ENCODE assay signal across 2 cellular contexts in the genomic region with DNA sequence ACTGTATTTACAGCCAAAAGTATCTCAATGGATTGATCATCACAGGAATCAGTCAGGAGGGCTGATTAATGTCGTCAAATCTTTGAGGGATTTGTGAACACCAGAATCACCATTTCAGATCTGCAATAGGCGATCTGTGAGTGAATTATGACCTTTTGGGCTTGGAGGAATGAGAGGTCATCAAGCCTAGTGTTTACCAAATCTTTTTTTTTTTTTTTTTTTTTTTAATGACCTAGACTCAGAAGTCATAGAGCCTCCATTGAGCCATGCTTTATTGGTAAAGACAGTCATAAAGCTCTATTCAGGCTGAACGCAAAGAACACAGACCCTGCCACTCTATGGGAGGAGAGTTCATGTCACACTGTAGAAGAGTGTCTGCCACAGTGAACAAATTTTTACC.
TF ChIP-seq lines count a peak whose summit lies in the region.

No MANE protein-coding gene starts in this region.

TF ChIP-seq in IMR-90, 13 proteins besides CTCF, POLR2A, EP300 and RAD21 (continued from another document):
- TF ChIP-seq SMC3 (IDR thresholded peaks at IDR 0.05; ENCODE audit: low read depth, low read length) (no peak), FOS (IDR thresholded peaks at IDR 0.05; ENCODE audit: low read depth, low read length) (no peak), CHD1 (IDR thresholded peaks at IDR 0.05; ENCODE audit: low read depth, low read length) (no peak)
- TF ChIP-seq, protein P1, sequence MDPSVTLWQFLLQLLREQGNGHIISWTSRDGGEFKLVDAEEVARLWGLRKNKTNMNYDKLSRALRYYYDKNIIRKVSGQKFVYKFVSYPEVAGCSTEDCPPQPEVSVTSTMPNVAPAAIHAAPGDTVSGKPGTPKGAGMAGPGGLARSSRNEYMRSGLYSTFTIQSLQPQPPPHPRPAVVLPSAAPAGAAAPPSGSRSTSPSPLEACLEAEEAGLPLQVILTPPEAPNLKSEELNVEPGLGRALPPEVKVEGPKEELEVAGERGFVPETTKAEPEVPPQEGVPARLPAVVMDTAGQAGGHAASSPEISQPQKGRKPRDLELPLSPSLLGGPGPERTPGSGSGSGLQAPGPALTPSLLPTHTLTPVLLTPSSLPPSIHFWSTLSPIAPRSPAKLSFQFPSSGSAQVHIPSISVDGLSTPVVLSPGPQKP (IDR thresholded peaks at IDR 0.05; ENCODE audit: borderline replicate concordance, low read depth, low read length) = no peak

TF ChIP-seq in HepG2, 621 proteins besides CTCF, POLR2A, EP300 and RAD21 (continued from another document):
- TF ChIP-seq, protein P2, sequence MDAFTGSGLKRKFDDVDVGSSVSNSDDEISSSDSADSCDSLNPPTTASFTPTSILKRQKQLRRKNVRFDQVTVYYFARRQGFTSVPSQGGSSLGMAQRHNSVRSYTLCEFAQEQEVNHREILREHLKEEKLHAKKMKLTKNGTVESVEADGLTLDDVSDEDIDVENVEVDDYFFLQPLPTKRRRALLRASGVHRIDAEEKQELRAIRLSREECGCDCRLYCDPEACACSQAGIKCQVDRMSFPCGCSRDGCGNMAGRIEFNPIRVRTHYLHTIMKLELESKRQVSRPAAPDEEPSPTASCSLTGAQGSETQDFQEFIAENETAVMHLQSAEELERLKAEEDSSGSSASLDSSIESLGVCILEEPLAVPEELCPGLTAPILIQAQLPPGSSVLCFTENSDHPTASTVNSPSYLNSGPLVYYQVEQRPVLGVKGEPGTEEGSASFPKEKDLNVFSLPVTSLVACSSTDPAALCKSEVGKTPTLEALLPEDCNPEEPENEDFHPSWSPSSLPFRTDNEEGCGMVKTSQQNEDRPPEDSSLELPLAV (CRISPR knock-in tag; conservative IDR thresholded peaks at IDR 0.05; ENCODE audit: low read depth) = no peak
- TF ChIP-seq RFXAP (CRISPR knock-in tag; IDR thresholded peaks at IDR 0.05; ENCODE audit: borderline replicate concordance) = no peak
- TF ChIP-seq, protein P3, sequence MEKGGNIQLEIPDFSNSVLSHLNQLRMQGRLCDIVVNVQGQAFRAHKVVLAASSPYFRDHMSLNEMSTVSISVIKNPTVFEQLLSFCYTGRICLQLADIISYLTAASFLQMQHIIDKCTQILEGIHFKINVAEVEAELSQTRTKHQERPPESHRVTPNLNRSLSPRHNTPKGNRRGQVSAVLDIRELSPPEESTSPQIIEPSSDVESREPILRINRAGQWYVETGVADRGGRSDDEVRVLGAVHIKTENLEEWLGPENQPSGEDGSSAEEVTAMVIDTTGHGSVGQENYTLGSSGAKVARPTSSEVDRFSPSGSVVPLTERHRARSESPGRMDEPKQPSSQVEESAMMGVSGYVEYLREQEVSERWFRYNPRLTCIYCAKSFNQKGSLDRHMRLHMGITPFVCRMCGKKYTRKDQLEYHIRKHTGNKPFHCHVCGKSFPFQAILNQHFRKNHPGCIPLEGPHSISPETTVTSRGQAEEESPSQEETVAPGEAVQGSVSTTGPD (CRISPR knock-in tag; IDR thresholded peaks at IDR 0.05) = no peak
